21 cellular contexts compared by ENCODE assay signal in the genomic region with DNA sequence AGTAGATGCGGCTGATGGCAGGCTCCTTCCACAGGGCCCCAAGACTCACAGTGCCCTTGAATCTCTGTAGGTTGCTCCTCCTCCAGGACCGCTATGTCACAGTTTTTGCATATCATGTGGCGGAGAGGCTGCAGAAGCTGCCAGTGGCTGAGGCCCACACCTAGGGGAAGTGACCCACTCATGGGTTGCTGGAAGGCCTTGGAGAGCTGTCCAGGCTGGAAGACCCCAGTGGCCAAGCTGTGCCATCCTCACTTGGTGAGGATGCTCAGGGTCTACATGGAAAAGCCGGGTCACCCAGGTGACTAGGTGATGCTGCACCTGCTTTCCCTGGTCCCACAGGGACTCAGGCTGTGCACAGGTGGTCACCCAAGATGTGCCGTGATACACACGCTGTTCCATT.
"Had no signal": no experiment of that assay in that cellular context is flagged by ENCODE, and none has a peak within 500 bp of the region (broad histone marks: within the 10 kb centered on the region; RNA-seq: fewer than 3 reads in every experiment).

No MANE protein-coding gene starts in this region.

- H3K4me1 ChIP-seq: colonic mucosa, foreskin keratinocyte, thyroid gland, upper lobe of left lung had no signal

- H3K27me3 ChIP-seq: cardiac muscle cell, colonic mucosa, hepatocyte, suprapubic skin, thyroid gland, upper lobe of left lung had no signal

- H3K27ac ChIP-seq: cardiac muscle cell, colonic mucosa, foreskin keratinocyte, hepatocyte, suprapubic skin, thyroid gland, upper lobe of left lung had no signal

- H2AFZ ChIP-seq: hepatocyte had no signal

- H3K79me2 ChIP-seq: hepatocyte had no signal

- FAIRE-seq: endothelial cell of umbilical vein had no signal

- H3K36me3 ChIP-seq: cardiac muscle cell, colonic mucosa, suprapubic skin, thyroid gland, upper lobe of left lung had no signal

- ATAC-seq: foreskin keratinocyte; left colon; stimulated activated effector memory CD8-positive, alpha-beta T cell treated with anti-CD3 and anti-CD28 coated beads, Interleukin-12 subunit alpha, Interleukin-12 subunit beta, amount 100 ng/mL, for 72 hours; stimulated activated naive CD8-positive, alpha-beta T cell treated with anti-CD3 and anti-CD28 coated beads, Interleukin-15, Interleukin-2, amounts not matched to agents 100 U/mL and 50 U/mL, for 24 hours had no signal

- H3K4me3 ChIP-seq: cardiac muscle cell, colonic mucosa, hepatocyte, suprapubic skin, thyroid gland, upper lobe of left lung had no signal

- DNase-seq: cerebellar nuclear complex; colonic mucosa; dermis blood vessel endothelial cell; effector CD4-positive, alpha-beta T cell; endodermal cell; erythroblast; foreskin keratinocyte; left colon; mesendoderm; naive B cell; stimulated activated CD4-positive, alpha-beta T cell treated with anti-CD3 and anti-CD28 coated beads, Interleukin-12 subunit alpha, Interleukin-12 subunit beta, amount 100 ng/mL, for 4 hours; stimulated activated CD4-positive, alpha-beta T cell treated with anti-CD3 and anti-CD28 coated beads, Interleukin-2, amount 100 ng/mL, for 48 hours; stimulated activated CD8-positive, alpha-beta memory T cell treated with anti-CD3 and anti-CD28 coated beads, Interleukin-4, amount 100 ng/mL, for 48 hours; stimulated activated naive CD8-positive, alpha-beta T cell treated with anti-CD3 and anti-CD28 coated beads, Interleukin-15, Interleukin-2, amounts not matched to agents 100 U/mL and 50 U/mL, for 24 hours; thyroid gland; upper lobe of left lung had no signal

- H3K4me2 ChIP-seq: hepatocyte had no signal

- H3K9me3 ChIP-seq: colonic mucosa, suprapubic skin, thyroid gland, upper lobe of left lung had no signal
